ENCODE assay signal across 32 cellular contexts in the genomic region with DNA sequence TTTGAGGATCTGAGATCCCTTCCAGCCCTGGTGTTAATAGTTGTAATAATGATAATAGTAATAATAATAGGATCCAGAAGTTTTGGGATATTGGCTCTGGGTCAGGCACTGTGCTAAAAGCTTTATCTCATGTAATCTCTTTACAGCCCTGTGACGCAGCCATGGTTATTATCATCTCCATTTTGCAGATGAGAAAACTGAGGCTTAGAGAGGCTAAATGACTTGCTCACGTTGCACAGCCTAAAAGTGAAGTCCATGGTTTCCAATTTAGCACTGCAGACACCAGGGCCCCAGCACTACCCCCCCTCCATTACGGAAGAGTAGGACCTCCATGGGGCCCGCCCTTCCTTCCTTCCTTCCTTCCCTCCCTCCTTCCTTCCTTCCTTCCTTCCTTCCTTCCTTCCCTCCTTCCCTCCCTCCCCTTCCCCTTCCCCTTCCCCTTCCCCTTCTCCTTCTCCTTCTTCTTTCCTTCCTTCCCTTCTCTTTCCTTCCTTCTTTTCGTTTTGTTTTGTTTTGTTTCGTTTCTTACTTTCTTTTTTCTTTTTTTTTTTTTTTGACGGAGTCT. TPM values are rescaled to one million over a fixed set of nuclear protein-coding genes. Genes with fewer than 3 reads are reported as not detected.
"Had no signal": no experiment of that assay in that cellular context is flagged by ENCODE, and none has a peak within 500 bp of the region (broad histone marks: within the 10 kb centered on the region; RNA-seq: fewer than 3 reads in every experiment).

No MANE protein-coding gene starts in this region.

- H3K27ac ChIP-seq: ascending aorta, breast epithelium, cardiac muscle cell, esophagus muscularis mucosa, foreskin keratinocyte, gastrocnemius medialis, heart right ventricle, hepatocyte had no signal

- H3K4me1 ChIP-seq: ascending aorta, breast epithelium, esophagus muscularis mucosa, foreskin keratinocyte, gastrocnemius medialis had no signal

- H3K36me3 ChIP-seq: ascending aorta, breast epithelium, cardiac muscle cell, esophagus muscularis mucosa, gastrocnemius medialis, heart right ventricle had no signal

- H2AFZ ChIP-seq: hepatocyte had no signal

- DNase-seq: activated CD4-positive, alpha-beta memory T cell treated with anti-CD3 and anti-CD28 coated beads for 36 hours; activated CD4-positive, alpha-beta T cell treated with anti-CD3 and anti-CD28 coated beads for 36 hours; activated CD4-positive, alpha-beta T cell treated with anti-CD3 and anti-CD28 coated beads, Interleukin-2, amount 10 ng/mL, durations not matched to agents 24 days and 14 days; activated CD4-positive, CD25-positive, alpha-beta regulatory T cell; activated CD4-positive, CD25-positive, alpha-beta regulatory T cell treated with anti-CD3 and anti-CD28 coated beads, Interleukin-2, amount 50 U/mL, for 72 hours; activated CD8-positive, alpha-beta memory T cell treated with anti-CD3 and anti-CD28 coated beads, Interleukin-2, amount 50 U/mL, for 48 hours; activated CD8-positive, alpha-beta T cell treated with anti-CD3 and anti-CD28 coated beads, Interleukin-2, amount 10 ng/mL, durations not matched to agents 7 days and 5 days; activated effector memory CD4-positive, alpha-beta T cell treated with Interleukin-2 at 50 U/mL for 16 hours; activated gamma-delta T cell treated with Interleukin-2 at 50 U/mL for 16 hours; activated naive CD4-positive, alpha-beta T cell treated with anti-CD3 and anti-CD28 coated beads, Interleukin-2, amount 50 U/mL, for 16 hours; activated naive CD4-positive, alpha-beta T cell treated with Interleukin-2 at 50 U/mL for 16 hours; activated T-cell treated with anti-CD3 and anti-CD28 coated beads for 4 hours; activated T-cell treated with anti-CD3 and anti-CD28 coated beads, Interleukin-2, amount 50 U/mL, for 24 hours; activated T-cell treated with anti-CD3 and anti-CD28 coated beads, Interleukin-2, amount 50 U/mL, for 72 hours; central memory CD4-positive, alpha-beta T cell; cortex of kidney; dermis blood vessel endothelial cell; effector CD4-positive, alpha-beta T cell; effector memory CD8-positive, alpha-beta T cell; erythroblast; foreskin keratinocyte; gastrocnemius medialis; heart right ventricle; T-helper 1 cell; T-helper 17 cell; T1000 had no signal

- ATAC-seq: activated CD4-positive, alpha-beta T cell treated with anti-CD3 and anti-CD28 coated beads for 36 hours; activated CD8-positive, alpha-beta T cell treated with anti-CD3 and anti-CD28 coated beads, Interleukin-2, amount 10 ng/mL, durations not matched to agents 7 days and 5 days; activated T-cell treated with anti-CD3 and anti-CD28 coated beads, Interleukin-2, amount 50 U/mL, for 72 hours; effector memory CD8-positive, alpha-beta T cell; foreskin keratinocyte; gastrocnemius medialis; heart right ventricle; T-helper 17 cell had no signal

- H3K4me2 ChIP-seq: hepatocyte had no signal

- H3K79me2 ChIP-seq: hepatocyte had no signal

- H3K27me3 ChIP-seq: ascending aorta, breast epithelium, cardiac muscle cell, foreskin keratinocyte, heart right ventricle, hepatocyte had no signal

- FAIRE-seq: colon had no signal

- H3K9me3 ChIP-seq: ascending aorta, breast epithelium, esophagus muscularis mucosa, gastrocnemius medialis, heart right ventricle had no signal

- H3K4me3 ChIP-seq: ascending aorta, breast epithelium, cardiac muscle cell, esophagus muscularis mucosa, gastrocnemius medialis, heart right ventricle, hepatocyte had no signal

RNA-seq across cellular contexts. Expression of a gene that starts 54.0 kb away (rescaled TPM):
- total RNA-seq: activated CD8-positive, alpha-beta T cell treated with anti-CD3 and anti-CD28 coated beads, Interleukin-2, amount 10 ng/mL, durations not matched to agents 7 days and 5 days; dermis blood vessel endothelial cell; foreskin keratinocyte; T-helper 17 cell had no signal
- polyA plus RNA-seq: foreskin keratinocyte had no signal
